In the genomic region with DNA sequence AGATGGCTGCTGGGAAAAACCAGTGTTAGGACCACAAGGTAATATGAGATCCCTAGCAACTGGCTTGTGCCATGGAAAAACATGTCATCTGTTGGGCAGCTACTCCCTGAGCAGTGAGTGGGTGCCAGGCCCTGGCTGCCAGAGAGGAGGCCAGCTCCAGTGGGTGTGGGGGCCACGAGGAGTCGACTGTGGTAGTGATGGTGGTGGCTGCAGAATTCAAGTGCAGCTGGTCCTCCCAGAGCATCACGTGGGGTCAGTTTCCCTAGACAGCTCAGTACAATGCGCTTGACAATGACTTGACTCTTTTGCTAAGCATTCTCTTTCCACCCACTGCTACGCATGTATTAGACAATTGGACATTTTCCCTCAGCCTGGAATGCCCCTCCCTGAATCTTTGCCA, we compare ENCODE assay signal across 14 cellular contexts. TPM values are rescaled to one million over a fixed set of nuclear protein-coding genes. Genes with fewer than 3 reads are reported as not detected.
DNase-seq lines count a peak whose midpoint lies in the region; ATAC-seq, FAIRE-seq and TF ChIP-seq lines count a peak whose summit lies in the region.
"Had no signal": no experiment of that assay in that cellular context is flagged by ENCODE, and none has a peak within 500 bp of the region (broad histone marks: within the 10 kb centered on the region; RNA-seq: fewer than 3 reads in every experiment).

No MANE protein-coding gene starts in this region.

- no peak overlapping the region for H3K4me3 Mint-ChIP-seq in T-helper 2 cell treated with Interferon-gamma antibody and Interleukin-4, amounts not matched to agents 5 μg/mL and 100 μg/mL, for 36 hours

- no peak for ATAC-seq in GM18511 (IDR thresholded peaks at IDR 0.05; ENCODE audit: unreplicated experiment)
- ATAC-seq: HepG2 had no signal

- peaks cover 28% of the 10 kb centered on the region for H3K4me1 ChIP-seq in left ventricle myocardium inferior

- no peaks in the 10 kb centered on the region for H3K36me3 Mint-ChIP-seq in T-helper 2 cell treated with Interferon-gamma antibody and Interleukin-4, amounts not matched to agents 5 μg/mL and 100 μg/mL, for 36 hours (ENCODE audit: low read depth)

- TF ChIP-seq CTCF in left ventricle myocardium inferior (IDR thresholded peaks at IDR 0.05; ENCODE audit: borderline replicate concordance) (no peak), D721Med (IDR thresholded peaks at IDR 0.05; ENCODE audit: insufficient read depth, missing control alignments) (no peak)

- H3K27ac ChIP-seq in SK-N-MC (peak overlapping the region; percentile 17; the same call in 1 of the 2 replicates), left ventricle myocardium inferior (replicated peaks) (no peak overlapping the region), skin epidermis (peak overlapping the region in 12 of 21 experiments; percentile 10 to 84 (median 40))
- H3K27ac ChIP-seq: PC-9 had no signal

- H3K4me1 Mint-ChIP-seq in T-helper 2 cell treated with Interferon-gamma antibody and Interleukin-4, amounts not matched to agents 5 μg/mL and 100 μg/mL, for 36 hours (ENCODE audit: low read depth): peaks cover 33% of the 10 kb centered on the region

- no peak for DNase-seq in T-helper 2 cell treated with Interferon-gamma antibody and Interleukin-4, amounts not matched to agents 5 μg/mL and 100 μg/mL, for 36 hours (ENCODE audit: low spot score)
- DNase-seq in T-helper 2 cell: no peak
- DNase-seq in SK-N-MC (ENCODE audit: low read depth, low spot score): no peak
- DNase-seq in left ventricle myocardium inferior: peak; percentile 24
- DNase-seq in D721Med (ENCODE audit: insufficient read length, low spot score): no peak
- DNase-seq in HCEC 1CT: no peak
- DNase-seq: NCI-H187, PC-9 had no signal

- H3K4me3 ChIP-seq in SK-N-MC (no peak overlapping the region), left ventricle myocardium inferior (no peak overlapping the region), skin epidermis (no peak overlapping the region)
- H3K4me3 ChIP-seq: lung, PC-9 had no signal

- H3K36me3 ChIP-seq in SK-N-MC (ENCODE audit: insufficient read depth, low read length) (no peaks in the 10 kb centered on the region), left ventricle myocardium inferior (no peaks in the 10 kb centered on the region)

- H3K9me3 ChIP-seq in SK-N-MC (ENCODE audit: low read depth, low read length) (no peaks in the 10 kb centered on the region), left ventricle myocardium inferior (replicated peaks) (no peaks in the 10 kb centered on the region)

- no peaks in the 10 kb centered on the region for H3K9me3 Mint-ChIP-seq in T-helper 2 cell treated with Interferon-gamma antibody and Interleukin-4, amounts not matched to agents 5 μg/mL and 100 μg/mL, for 36 hours

- peak overlapping the region; percentile 98 for H3K27ac Mint-ChIP-seq in T-helper 2 cell treated with Interferon-gamma antibody and Interleukin-4, amounts not matched to agents 5 μg/mL and 100 μg/mL, for 36 hours

- no peak for FAIRE-seq in D721Med (lab: Jason Lieb, UNC)
- FAIRE-seq: HepG2 had no signal

- H3K27me3 ChIP-seq in left ventricle myocardium inferior (ENCODE audit: low read depth): no peaks in the 10 kb centered on the region

- no peak overlapping the region for H3K9ac ChIP-seq in SK-N-MC (ENCODE audit: insufficient read length)

- intact Hi-C loops in left ventricle myocardium inferior (cut with micrococcal nuclease): loop anchor here (10.0 kb wide), 1 partner anchor 187 kb away; no protein-coding TSS in a partner anchor

- no peaks in the 10 kb centered on the region for H3K27me3 Mint-ChIP-seq in T-helper 2 cell treated with Interferon-gamma antibody and Interleukin-4, amounts not matched to agents 5 μg/mL and 100 μg/mL, for 36 hours (ENCODE audit: low read depth)

RNA-seq across cellular contexts. Expression of a gene that starts 14.5 kb away (rescaled TPM):
- total RNA-seq in left ventricle myocardium inferior: 126 TPM

RNA-seq across cellular contexts. Expression of a gene that starts 36.6 kb away (rescaled TPM):
- not detected for total RNA-seq in left ventricle myocardium inferior
- total RNA-seq: G401, glomerular endothelial cell, HepG2, PC-9 had no signal
